ENCODE assay signal across 13 cellular contexts in genomic region chr22:23072035-23072910, GRCh38. TPM values are rescaled to one million over a fixed set of nuclear protein-coding genes. Genes with fewer than 3 reads are reported as not detected.
A peak's percentile ranks its signal among the peaks of the same experiment; 100 is the strongest.
DNase-seq lines count a peak whose midpoint lies in the region; ATAC-seq and TF ChIP-seq lines count a peak whose summit lies in the region.
"Had no signal": no experiment of that assay in that cellular context is flagged by ENCODE, and none has a peak within 500 bp of the region (broad histone marks: within the 10 kb centered on the region; RNA-seq: fewer than 3 reads in every experiment).

No MANE protein-coding gene starts in this region.

- peaks cover 0 to 6% of the 10 kb centered on the region in 2 donors for H3K36me3 Mint-ChIP-seq in naive B cell

- peak overlapping the region in 7 of 8 donors; percentile 9 to 94 (median 84) for H3K4me3 Mint-ChIP-seq in naive B cell

- no peaks in the 10 kb centered on the region for H3K27me3 ChIP-seq in upper lobe of right lung
- H3K27me3 ChIP-seq: suprapubic skin had no signal

- no peaks in the 10 kb centered on the region for H3K9me3 ChIP-seq in upper lobe of right lung
- H3K9me3 ChIP-seq: suprapubic skin had no signal

- H3K4me1 ChIP-seq in upper lobe of right lung = no peaks in the 10 kb centered on the region

- H3K27ac Mint-ChIP-seq in naive B cell = peak overlapping the region in 1 of 6 donors; percentile 28
- H3K27ac Mint-ChIP-seq: activated T-cell treated with anti-CD3 and anti-CD28 coated beads, Interleukin-2, amount 50 U/mL, for 72 hours had no signal

- no peak overlapping the region for H3K27ac ChIP-seq in upper lobe of right lung
- H3K27ac ChIP-seq: suprapubic skin, VCaP had no signal

- DNase-seq in Right ventricle myocardium inferior (ENCODE audit: missing footprints) = peak; percentile 27
- DNase-seq in left cardiac atrium = no peak
- DNase-seq in astrocyte of the hippocampus (ENCODE audit: low read depth, low spot score) = peak; percentile 58
- DNase-seq in naive B cell = no peak
- peak; percentile 36 for DNase-seq in upper lobe of right lung
- no peak for DNase-seq in stimulated activated naive CD4-positive, alpha-beta T cell (lab: John Stamatoyannopoulos, UW)
- no peak for DNase-seq in mucosa of gallbladder (ENCODE audit: low spot score)
- DNase-seq: activated T-cell treated with anti-CD3 and anti-CD28 coated beads, Interleukin-2, amount 50 U/mL, for 72 hours; NCI-H345; RPMI8226 had no signal

- no peak for TF ChIP-seq CTCF in upper lobe of right lung (IDR thresholded peaks at IDR 0.05)

- H3K36me3 ChIP-seq in upper lobe of right lung = no peaks in the 10 kb centered on the region
- H3K36me3 ChIP-seq: suprapubic skin had no signal

- no peak overlapping the region for H3K4me3 ChIP-seq in upper lobe of right lung
- H3K4me3 ChIP-seq: suprapubic skin had no signal

- H3K9me3 Mint-ChIP-seq in naive B cell = no peaks in the 10 kb centered on the region
- H3K9me3 Mint-ChIP-seq: activated T-cell treated with anti-CD3 and anti-CD28 coated beads, Interleukin-2, amount 50 U/mL, for 72 hours had no signal

- intact Hi-C loops in Right ventricle myocardium inferior (cut with DNase I) = no loop called here
- intact Hi-C loops in left cardiac atrium (cut with DNase I) = no loop called here
- intact Hi-C loops in upper lobe of right lung (cut with DNase I) = no loop called here

- peaks cover 32 to 44% (median 37%) of the 10 kb centered on the region in 3 donors for H3K4me1 Mint-ChIP-seq in naive B cell

- ATAC-seq in Right ventricle myocardium inferior = no peak
- ATAC-seq in left cardiac atrium = no peak
- ATAC-seq in naive B cell (ENCODE audit: low read depth in 2 of 2) = no peak
- no peak for ATAC-seq in upper lobe of right lung
- no peak for ATAC-seq in HG02852 (IDR thresholded peaks at IDR 0.05; ENCODE audit: unreplicated experiment)
- ATAC-seq: activated T-cell treated with anti-CD3 and anti-CD28 coated beads, Interleukin-2, amount 50 U/mL, for 72 hours had no signal

- peaks cover 3 to 17% (median 10%) of the 10 kb centered on the region in 3 donors for H3K27me3 Mint-ChIP-seq in naive B cell

RNA-seq across cellular contexts. Expression of gene GNAZ, which starts 2.0 kb away (rescaled TPM):
- total RNA-seq in Right ventricle myocardium inferior = 3.1 TPM
- 1 to 10 TPM; 2.6 to 2.8 TPM for total RNA-seq in left cardiac atrium
- polyA plus RNA-seq in naive B cell (ENCODE audit: low read depth in 6 of 6) = 1 to 10 TPM in 3 of 6 donors, under 1 TPM in 2, not detected in 1; 0.39 to 4.7 (median 2.3) TPM
- 3.0 TPM for total RNA-seq in upper lobe of right lung
- 119 TPM for total RNA-seq in mucosa of gallbladder

Comparison
In these comparisons a context has a peak if more than half of its experiments do, and no peak if none do; other contexts are left out.
1. DNase-seq: peak in Right ventricle myocardium inferior (single experiment), astrocyte of the hippocampus (single experiment) and upper lobe of right lung (single experiment); none in left cardiac atrium (single experiment), naive B cell (single experiment), stimulated activated naive CD4-positive, alpha-beta T cell (0 of 6) and mucosa of gallbladder (single experiment).
2. RNA of gene GNAZ, which starts 2.0 kb away (total RNA-seq): 119 TPM in mucosa of gallbladder (single experiment); 3.1 TPM in Right ventricle myocardium inferior (single experiment), 3.0 TPM in upper lobe of right lung (single experiment) and 2.6 to 2.8 TPM in left cardiac atrium; every median in the first group is over 10 times any median in the second.